Comparison of ENCODE assay signal across 2 cellular contexts in genomic region chr17:17701658-17702057, GRCh38.
TF ChIP-seq lines count a peak whose summit lies in the region.

No MANE protein-coding gene starts in this region.

TF ChIP-seq in IMR-90, 13 proteins besides CTCF, POLR2A, EP300 and RAD21:
- TF ChIP-seq RFX5 (IDR thresholded peaks at IDR 0.05; ENCODE audit: low read depth, low read length): no peak
- TF ChIP-seq SMC3 (IDR thresholded peaks at IDR 0.05; ENCODE audit: low read depth, low read length): no peak
- no peak for TF ChIP-seq ELK1 (IDR thresholded peaks at IDR 0.05; ENCODE audit: borderline replicate concordance, low read depth, low read length)
- no peak for TF ChIP-seq BHLHE40 (IDR thresholded peaks at IDR 0.05; ENCODE audit: low read depth, low read length)
- TF ChIP-seq RCOR1 (IDR thresholded peaks at IDR 0.05; ENCODE audit: insufficient replicate concordance, low read length): no peak
- no peak for TF ChIP-seq USF2 (IDR thresholded peaks at IDR 0.05; ENCODE audit: low read depth, low read length)
- TF ChIP-seq FOS (IDR thresholded peaks at IDR 0.05; ENCODE audit: low read depth, low read length): no peak
- no peak for TF ChIP-seq MAFK (IDR thresholded peaks at IDR 0.05; ENCODE audit: low read depth, low read length)
- no peak for TF ChIP-seq CEBPB (IDR thresholded peaks at IDR 0.05; ENCODE audit: low read depth, low read length)
- no peak for TF ChIP-seq MXI1 (IDR thresholded peaks at IDR 0.05; ENCODE audit: borderline replicate concordance, low read depth, low read length)
- TF ChIP-seq CHD1 (IDR thresholded peaks at IDR 0.05; ENCODE audit: low read depth, low read length): no peak
- no peak for TF ChIP-seq NFE2L2 (IDR thresholded peaks at IDR 0.05; ENCODE audit: low read depth, low read length)
- TF ChIP-seq MAZ (IDR thresholded peaks at IDR 0.05; ENCODE audit: borderline replicate concordance, low read depth, low read length): no peak
TF ChIP-seq in IMR-90: peak in this region for 0.

TF ChIP-seq in H1, 55 proteins besides CTCF, POLR2A, EP300 and RAD21:
- TF ChIP-seq RXRA (IDR thresholded peaks at IDR 0.05; ENCODE audit: insufficient read depth, low read depth, low read length) (no peak), EZH2 (IDR thresholded peaks at IDR 0.05; ENCODE audit: low read depth, low read length, severe bottlenecking) (no peak), HDAC2 (IDR thresholded peaks at IDR 0.05; ENCODE audit: borderline replicate concordance in 1 of 2, low read depth in 2 of 2, low read length in 2 of 2) (no peak), EGR1 (IDR thresholded peaks at IDR 0.05; ENCODE audit: borderline replicate concordance, low read depth, low read length) (no peak), USF2 (IDR thresholded peaks at IDR 0.05; ENCODE audit: low read length) (no peak), RNF2 (IDR thresholded peaks at IDR 0.05; ENCODE audit: borderline replicate concordance, low read depth, low read length, missing control alignments, poor library complexity, severe bottlenecking) (no peak), BRCA1 (IDR thresholded peaks at IDR 0.05; ENCODE audit: low read depth, low read length) (no peak), CEBPB (IDR thresholded peaks at IDR 0.05; ENCODE audit: low read depth, low read length) (no peak), POLR2AphosphoS5 (IDR thresholded peaks at IDR 0.05; ENCODE audit: low read depth, low read length) (no peak), JUND (IDR thresholded peaks at IDR 0.05; ENCODE audit: low read length) (no peak), TEAD4 (IDR thresholded peaks at IDR 0.05; ENCODE audit: low read depth, low read length) (no peak), POU5F1 (IDR thresholded peaks at IDR 0.05; ENCODE audit: low read depth, low read length) (no peak), MAX (IDR thresholded peaks at IDR 0.05) (no peak), CHD7 (IDR thresholded peaks at IDR 0.05; ENCODE audit: insufficient replicate concordance, low read length) (no peak), GTF2F1 (IDR thresholded peaks at IDR 0.05; ENCODE audit: borderline replicate concordance, low read depth, low read length) (no peak), TAF7 (optimal IDR thresholded peaks at IDR 0.05; ENCODE audit: borderline replicate concordance, low read depth, low read length) (no peak), BACH1 (IDR thresholded peaks at IDR 0.05; ENCODE audit: low read length) (no peak), SIN3A (conservative IDR thresholded peaks at IDR 0.05 in 1 of 2, IDR thresholded peaks at IDR 0.05 in 1 of 2; ENCODE audit: low read depth in 1 of 2, low read length in 2 of 2) (no peak), SP4 (IDR thresholded peaks at IDR 0.05; ENCODE audit: low read length) (no peak), MAFK (IDR thresholded peaks at IDR 0.05; ENCODE audit: low read depth, low read length) (no peak)
